In genomic region chr15:59549339-59549807, GRCh38 we compare ENCODE assay signal across 24 cellular contexts.
DNase-seq lines count a peak whose midpoint lies in the region; ATAC-seq, FAIRE-seq and TF ChIP-seq lines count a peak whose summit lies in the region.
"Had no signal": no experiment of that assay in that cellular context is flagged by ENCODE, and none has a peak within 500 bp of the region (broad histone marks: within the 10 kb centered on the region; RNA-seq: fewer than 3 reads in every experiment).

No MANE protein-coding gene starts in this region.

- H3K14ac ChIP-seq in H1 (ENCODE audit: insufficient read length): no peak overlapping the region

- peaks cover 53% of the 10 kb centered on the region for H3K27me3 ChIP-seq in HUES64 (ENCODE audit: insufficient read depth, low read length)
- peaks cover 0 to 25% (median 16%) of the 10 kb centered on the region in 4 experiments; a peak in 5 of 7 replicates for H3K27me3 ChIP-seq in H1 (replicated peaks in 1 of 4; ENCODE audit: control insufficient read depth in 3 of 4, extremely low read depth in 1 of 4, insufficient read depth in 3 of 4, low read length in 3 of 4)
- no peaks in the 10 kb centered on the region for H3K27me3 ChIP-seq in psoas muscle (ENCODE audit: insufficient read depth in 3 of 3, low read length in 2 of 3)

- H4K20me1 ChIP-seq in H1 (replicated peaks in 1 of 2; ENCODE audit: control insufficient read depth in 1 of 2, insufficient read depth in 2 of 2, low read length in 2 of 2): no peaks in the 10 kb centered on the region

- no peak overlapping the region for H2BK120ac ChIP-seq in H1 (replicated peaks; ENCODE audit: low read depth, low read length)

- H3K9me3 ChIP-seq in HUES64 (ENCODE audit: insufficient read depth, low read depth, low read length) (peaks cover 11% of the 10 kb centered on the region), H1 (ENCODE audit: insufficient read depth in 2 of 2, low read depth in 1 of 2, low read length in 1 of 2) (peaks cover 0 to 6% of the 10 kb centered on the region in 2 experiments; a peak in 3 of 4 replicates), mucosa of descending colon (no peaks in the 10 kb centered on the region), psoas muscle (no peaks in the 10 kb centered on the region)

- H3K36me3 ChIP-seq in HUES64 (ENCODE audit: insufficient read depth, low read length): no peaks in the 10 kb centered on the region
- no peaks in the 10 kb centered on the region for H3K36me3 ChIP-seq in H1 (ENCODE audit: control insufficient read depth in 2 of 4, insufficient read depth in 4 of 4, low read length in 3 of 4)
- no peaks in the 10 kb centered on the region for H3K36me3 ChIP-seq in mucosa of descending colon (ENCODE audit: low read depth)
- H3K36me3 ChIP-seq in psoas muscle (ENCODE audit: insufficient read depth in 1 of 2, low read depth in 1 of 2): no peaks in the 10 kb centered on the region

- no peak overlapping the region for H3K4me2 ChIP-seq in H1 (ENCODE audit: insufficient read depth in 1 of 2, low read depth in 2 of 2, low read length in 2 of 2)

- peak; percentile 74 for ATAC-seq in mucosa of descending colon
- no peak for ATAC-seq in psoas muscle
- ATAC-seq in GM19397 (IDR thresholded peaks at IDR 0.05; ENCODE audit: unreplicated experiment): no peak
- ATAC-seq in HG02852 (IDR thresholded peaks at IDR 0.05; ENCODE audit: unreplicated experiment): no peak
- ATAC-seq: activated CD4-positive, CD25-positive, alpha-beta regulatory T cell treated with anti-CD3 and anti-CD28 coated beads, Interleukin-2, amount 50 U/mL, for 24 hours; stimulated activated memory B cell treated with anti-CD40 and anti-IgM and Interleukin-4, amounts not matched to agents 10 μg/mL and 1 μg/mL and 100 μg/mL, for 72 hours had no signal

- H2BK12ac ChIP-seq in H1 (ENCODE audit: low read depth, low read length): no peak overlapping the region

- H2AFZ ChIP-seq in H1 (ENCODE audit: low read length): no peak overlapping the region

- peak; percentile 28 for FAIRE-seq in H1 (lab: Jason Lieb, UNC)

- H3K23me2 ChIP-seq in H1 (ENCODE audit: low read depth, low read length): 0 out of 2 replicates have a peak, but pooled peaks cover 3% of the 10 kb centered on the region

- H3K23ac ChIP-seq in H1 (ENCODE audit: insufficient read length): no peak overlapping the region

- 0 out of 2 replicates have a peak overlapping the region, but pooled peaks have one; percentile 35 for H2BK5ac ChIP-seq in H1 (ENCODE audit: low read depth, low read length)

- no peak overlapping the region for H2AK5ac ChIP-seq in H1 (ENCODE audit: low read depth, low read length)

- no peak overlapping the region for H3K4ac ChIP-seq in H1 (replicated peaks; ENCODE audit: insufficient read length, low read depth, low read length)

- H4K5ac ChIP-seq in H1 (ENCODE audit: insufficient read length, low read depth, low read length): no peak overlapping the region

- no peak overlapping the region for H3K18ac ChIP-seq in H1 (ENCODE audit: extremely low read depth, low read length)

- no peak overlapping the region for H3K56ac ChIP-seq in H1 (replicated peaks; ENCODE audit: insufficient read length, low read depth, low read length)

- H4K8ac ChIP-seq in H1 (ENCODE audit: extremely low read depth, insufficient read depth, low read length): no peak overlapping the region

- no peak overlapping the region for H2BK15ac ChIP-seq in H1 (ENCODE audit: low read length)

- no peak overlapping the region for H3K9ac ChIP-seq in HUES64 (ENCODE audit: low read depth, low read length)
- H3K9ac ChIP-seq in H1 (replicated peaks in 1 of 4; ENCODE audit: extremely low read depth in 1 of 4, low read depth in 3 of 4, low read length in 3 of 4): no peak overlapping the region

- H3K79me2 ChIP-seq in H1 (ENCODE audit: control insufficient read depth in 1 of 2, insufficient read depth in 2 of 2, low read length in 2 of 2): no peaks in the 10 kb centered on the region

- peak overlapping the region; percentile 24; the same call in 1 of the 2 replicates for H3K27ac ChIP-seq in C4-2B
- H3K27ac ChIP-seq in HUES64 (ENCODE audit: low read depth, low read length): peak overlapping the region; percentile 52; the same call in 1 of the 2 replicates
- H3K27ac ChIP-seq in H1 (ENCODE audit: low read depth, low read length): no peak overlapping the region
- H3K27ac ChIP-seq in psoas muscle: no peak overlapping the region

- CTCF ChIA-PET in H1 (lab: Charles Lee; ENCODE audit: partially characterized antibody): interaction anchor here (1.3 to 2.6 kb wide), 2 partner anchors 13 to 74 kb away, joined by 5 to 6 read pairs; no protein-coding TSS in a partner anchor

- H3K4me3 ChIP-seq in HUES64 (ENCODE audit: low read length) (no peak overlapping the region), H1 (ENCODE audit: extremely low read depth in 1 of 4, insufficient read depth in 2 of 4, low read depth in 3 of 4, low read length in 4 of 4) (no peak overlapping the region), mucosa of descending colon (no peak overlapping the region), psoas muscle (no peak overlapping the region)

- intact Hi-C loops in mucosa of descending colon (cut with DNase I, micrococcal nuclease) (no loop called here), psoas muscle (cut with DNase I) (no loop called here)

- POLR2A ChIA-PET in H1 (lab: Charles Lee; ENCODE audit: partially characterized antibody): no interaction called here

- TF ChIP-seq POLR2A in H1 (IDR thresholded peaks at IDR 0.05; ENCODE audit: control extremely low read depth in 1 of 2, low read depth in 2 of 2, low read length in 2 of 2): no peak

- whole genome bisulfite sequencing in HUES64: 10% methylated on average over 7 of the region's 7 CpGs
- 27% methylated on average over 7 of the region's 7 CpGs; no CpG with 5 or more reads in 1 of the 2 experiments for WGBS in H1 (ENCODE audit: extremely low coverage in 1 of 2, insufficient coverage in 1 of 2, insufficient read length in 1 of 2, insufficient replicate concordance in 2 of 2, low coverage in 1 of 2, low lambda C conversion rate in 2 of 2, missing lambda C conversion rate in 1 of 2), 2 experiments
- 66 to 76% (median 71%) methylated on average over 7 of the region's 7 CpGs for WGBS in psoas muscle, 3 donors

- TF ChIP-seq EP300 in H1 (IDR thresholded peaks at IDR 0.05; ENCODE audit: borderline replicate concordance in 1 of 2, low read depth in 2 of 2, low read length in 2 of 2): no peak

- TF ChIP-seq RAD21 in H1 (IDR thresholded peaks at IDR 0.05 in 1 of 2, conservative IDR thresholded peaks at IDR 0.05 in 1 of 2; ENCODE audit: low read depth in 2 of 2, low read length in 2 of 2): no peak

- H2BK20ac ChIP-seq in H1 (ENCODE audit: low read length): no peak overlapping the region

- H3K79me1 ChIP-seq in H1 (ENCODE audit: low read depth, low read length): no peaks in the 10 kb centered on the region

- no peak overlapping the region for H4K91ac ChIP-seq in H1 (replicated peaks; ENCODE audit: insufficient read length, low read length)

- TF ChIP-seq CTCF in C4-2B (conservative IDR thresholded peaks at IDR 0.05): no peak
- no peak for TF ChIP-seq CTCF in H1 (IDR thresholded peaks at IDR 0.05; ENCODE audit: control extremely low read depth in 1 of 3, insufficient read depth in 1 of 3, low read depth in 1 of 3, low read length in 3 of 3)
- no peak for TF ChIP-seq CTCF in mucosa of descending colon (IDR thresholded peaks at IDR 0.05)
- TF ChIP-seq CTCF in psoas muscle (IDR thresholded peaks at IDR 0.05): no peak

- H3K4me1 ChIP-seq in HUES64 (ENCODE audit: insufficient read depth, low read length) (peaks cover 9% of the 10 kb centered on the region; the same call in 1 of the 2 replicates), H1 (replicated peaks in 1 of 4; ENCODE audit: control insufficient read depth in 3 of 4, insufficient read depth in 4 of 4, low read length in 3 of 4) (peaks cover 0 to 9% (median 4%) of the 10 kb centered on the region in 4 experiments; a peak in 3 of 7 replicates), mucosa of descending colon (ENCODE audit: low read depth) (peaks cover 32% of the 10 kb centered on the region), psoas muscle (no peaks in the 10 kb centered on the region)

- DNase-seq in H1 (ENCODE audit: low read depth in 1 of 2, low spot score in 2 of 2): peak in 1 of 2 experiments; percentile 19
- DNase-seq in mucosa of descending colon: peak in 1 of 3 donors; percentile 45
- DNase-seq in psoas muscle: no peak
- no peak for DNase-seq in NCI-H524 (lab: John Stamatoyannopoulos, UW)
- DNase-seq: 8988T; activated CD4-positive, alpha-beta T cell treated with anti-CD3 and anti-CD28 coated beads, Interleukin-2, amount 50 U/mL, for 48 hours; activated naive CD4-positive, alpha-beta T cell; C1 segment of cervical spinal cord; caudate nucleus; DMS79 treated with DMSO at 0.1 percent for 48 hours; foreskin fibroblast; GF-D8; KBM-7; MM.1S; NCI-H2029; SHP77; T-helper 2 cell; trophoblast cell had no signal

TF ChIP-seq in H1, 55 proteins besides CTCF, POLR2A, EP300 and RAD21:
- TF ChIP-seq MAX (IDR thresholded peaks at IDR 0.05) (0 out of 2 replicates have a peak, but pooled peaks have one; percentile 23), HDAC2 (IDR thresholded peaks at IDR 0.05; ENCODE audit: borderline replicate concordance in 1 of 2, low read depth in 2 of 2, low read length in 2 of 2) (no peak), SIN3A (conservative IDR thresholded peaks at IDR 0.05 in 1 of 2, IDR thresholded peaks at IDR 0.05 in 1 of 2; ENCODE audit: low read depth in 1 of 2, low read length in 2 of 2) (no peak), SAP30 (IDR thresholded peaks at IDR 0.05; ENCODE audit: insufficient read depth, insufficient replicate concordance, low read length) (no peak)

Comparison
In these comparisons a context has a peak if more than half of its experiments do, and no peak if none do; other contexts are left out.
1. H3K27ac ChIP-seq: peak in C4-2B (single experiment) and HUES64 (single experiment); none in H1 (single experiment) and psoas muscle (single experiment).